8 cellular contexts compared by ENCODE assay signal in genomic region chr10:15370212-15370740, GRCh38. TPM values are rescaled to one million over a fixed set of nuclear protein-coding genes. Genes with fewer than 3 reads are reported as not detected.
A peak's percentile ranks its signal among the peaks of the same experiment; 100 is the strongest.
DNase-seq lines count a peak whose midpoint lies in the region; ATAC-seq and TF ChIP-seq lines count a peak whose summit lies in the region.

No MANE protein-coding gene starts in this region.

- H3K9me3 ChIP-seq in SK-N-MC (ENCODE audit: low read depth, low read length), result no peaks in the 10 kb centered on the region
- no peaks in the 10 kb centered on the region for H3K9me3 ChIP-seq in left lung

- H3K4me3 ChIP-seq in SK-N-MC, result peak overlapping the region; percentile 74
- H3K4me3 ChIP-seq in left lung, result peak overlapping the region; percentile 46 to 50

- peak; percentile 32 for ATAC-seq in left lung
- no peak for ATAC-seq in GM21529 (IDR thresholded peaks at IDR 0.05; ENCODE audit: unreplicated experiment)

- peak; percentile 17 for DNase-seq in activated gamma-delta T cell (lab: John Stamatoyannopoulos, UW)
- DNase-seq in activated gamma-delta T cell treated with Interleukin-2 at 50 U/mL for 16 hours, result no peak
- DNase-seq in SK-N-MC (ENCODE audit: low read depth, low spot score), result no peak
- peak; percentile 17 for DNase-seq in central memory CD4-positive, alpha-beta T cell
- no peak for DNase-seq in left lung
- peak; percentile 1 for DNase-seq in stimulated activated naive CD4-positive, alpha-beta T cell treated with Interleukin-2 at 50 U/mL for 16 hours (lab: John Stamatoyannopoulos, UW)
- DNase-seq in A172 (ENCODE audit: low spot score), result no peak

- H3K27ac ChIP-seq in SK-N-MC (no peak overlapping the region), left lung (peak overlapping the region; percentile 45 to 65)

- H3K36me3 ChIP-seq in SK-N-MC (ENCODE audit: insufficient read depth, low read length) (no peaks in the 10 kb centered on the region), left lung (no peaks in the 10 kb centered on the region)

- H3K27me3 ChIP-seq in left lung, result peaks cover 0 to 81% of the 10 kb centered on the region in 2 donors

- no peak for TF ChIP-seq CTCF in left lung (IDR thresholded peaks at IDR 0.05)

- peaks cover 0 to 14% of the 10 kb centered on the region in 2 donors for H3K4me1 ChIP-seq in left lung

- intact Hi-C loops in left lung (cut with DNase I), result no loop called here

- H3K9ac ChIP-seq in SK-N-MC (ENCODE audit: insufficient read length), result peak overlapping the region; percentile 68

RNA-seq across cellular contexts. Expression of gene FAM171A1, which starts 0.8 kb away (rescaled TPM):
- 10 to 100 TPM; 13.2 to 16.0 TPM for total RNA-seq in left lung
- total RNA-seq in A172 (2014; rRNA removed; shearing (Covaris generic)), result 37.8 and 44.1 TPM in 2 replicates

Comparison
In these comparisons a context has a peak if more than half of its experiments do, and no peak if none do; other contexts are left out.
1. DNase-seq: peak in activated gamma-delta T cell (single experiment), central memory CD4-positive, alpha-beta T cell (single experiment) and stimulated activated naive CD4-positive, alpha-beta T cell treated with Interleukin-2 at 50 U/mL for 16 hours (single experiment); none in activated gamma-delta T cell treated with Interleukin-2 at 50 U/mL for 16 hours (single experiment), SK-N-MC (single experiment), left lung (0 of 2) and A172 (single experiment).